ENCODE assay signal across 2 cellular contexts in the genomic region with DNA sequence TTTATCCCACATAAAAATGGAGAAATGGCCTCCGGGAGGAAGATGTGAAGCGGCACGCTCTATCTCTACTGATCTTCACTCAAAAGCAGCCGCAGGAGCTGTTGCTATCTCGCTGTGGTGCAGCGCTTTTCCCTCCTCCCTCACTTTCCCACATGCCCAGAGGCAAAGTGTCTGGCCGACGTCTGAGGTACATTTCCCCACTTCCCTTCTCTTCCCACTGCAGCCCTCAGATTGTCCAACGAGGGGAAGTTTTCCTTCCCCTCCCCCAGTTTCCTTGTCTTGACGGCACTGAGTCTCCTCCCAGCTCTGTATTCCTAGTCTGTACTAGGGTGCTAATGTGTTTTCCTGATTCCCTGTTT.
TF ChIP-seq lines count a peak whose summit lies in the region.

No MANE protein-coding gene starts in this region.

TF ChIP-seq in liver, 16 proteins besides CTCF, POLR2A, EP300 and RAD21 (continued from another document):
- TF ChIP-seq REST (IDR thresholded peaks at IDR 0.05) = no peak
- no peak for TF ChIP-seq NR2F2 (IDR thresholded peaks at IDR 0.05)
- TF ChIP-seq YY1 (IDR thresholded peaks at IDR 0.05) = no peak
- TF ChIP-seq, protein P1, sequence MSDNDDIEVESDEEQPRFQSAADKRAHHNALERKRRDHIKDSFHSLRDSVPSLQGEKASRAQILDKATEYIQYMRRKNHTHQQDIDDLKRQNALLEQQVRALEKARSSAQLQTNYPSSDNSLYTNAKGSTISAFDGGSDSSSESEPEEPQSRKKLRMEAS (IDR thresholded peaks at IDR 0.05) = no peak
- no peak for TF ChIP-seq ZBTB33 (IDR thresholded peaks at IDR 0.05)

TF ChIP-seq in HepG2, 621 proteins besides CTCF, POLR2A, EP300 and RAD21 (continued from another document):
- TF ChIP-seq ZMAT5 (CRISPR knock-in tag; IDR thresholded peaks at IDR 0.05; ENCODE audit: borderline replicate concordance, low read depth) (no peak), TAF15 (IDR thresholded peaks at IDR 0.05; ENCODE audit: low read depth, low read length, poor library complexity, severe bottlenecking) (no peak)
